1 cellular context compared by ENCODE assay signal in genomic region chr1:2132222-2133038, GRCh38.
TF ChIP-seq lines count a peak whose summit lies in the region.

No MANE protein-coding gene starts in this region.

TF ChIP-seq in GM23338, 12 proteins besides CTCF, POLR2A, EP300 and RAD21 (continued from another document):
- TF ChIP-seq ETS1 (IDR thresholded peaks at IDR 0.05) (no peak), REST (IDR thresholded peaks at IDR 0.05; ENCODE audit: unreplicated experiment) (no peak), ZNF114 (CRISPR knock-in tag; IDR thresholded peaks at IDR 0.05) (no peak), CREB1 (CRISPR knock-in tag; IDR thresholded peaks at IDR 0.05; ENCODE audit: low read depth) (no peak), STAT1 (IDR thresholded peaks at IDR 0.05; ENCODE audit: unreplicated experiment) (no peak), EZH2phosphoT487 (IDR thresholded peaks at IDR 0.05; ENCODE audit: unreplicated experiment) (no peak), NANOG (IDR thresholded peaks at IDR 0.05; ENCODE audit: borderline replicate concordance) (no peak)
